Comparison of ENCODE assay signal across 8 cellular contexts in the genomic region with DNA sequence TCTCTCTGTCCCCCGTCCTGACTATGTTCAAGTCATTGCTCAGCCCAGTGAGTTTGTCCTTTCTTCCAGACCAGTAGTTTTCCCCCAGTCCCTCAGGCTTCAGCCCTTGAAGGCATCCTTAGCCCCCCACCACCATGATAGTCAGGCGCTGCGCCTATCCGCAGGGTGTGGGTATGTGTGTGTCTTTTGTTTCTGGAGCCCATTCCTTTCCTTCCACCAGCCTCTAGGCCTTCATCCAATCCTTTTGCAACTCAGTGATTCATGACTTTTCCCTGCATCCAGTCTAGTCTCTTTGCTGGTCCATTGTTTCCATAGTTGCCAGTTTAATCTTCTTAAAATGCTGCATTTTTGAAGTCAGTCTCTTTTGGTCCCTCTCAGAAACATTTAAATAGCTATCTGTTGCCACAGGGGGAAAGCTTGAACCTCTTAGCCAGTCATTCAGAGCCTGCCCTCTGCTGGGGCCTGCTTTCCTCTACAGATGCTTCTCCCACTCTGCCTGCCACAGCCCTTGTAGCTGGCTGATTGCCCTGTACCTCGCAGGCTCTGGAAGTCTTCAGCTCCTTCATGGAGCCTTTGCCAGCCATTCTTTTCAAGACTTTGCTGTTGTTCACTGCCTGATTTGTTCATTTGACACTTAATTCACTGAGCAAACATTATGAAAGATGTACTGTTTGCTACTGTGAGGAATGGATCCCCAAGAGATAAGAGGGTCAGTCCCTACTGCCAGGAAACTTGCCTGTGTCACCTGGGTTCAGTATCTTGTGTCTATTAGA. TPM values are rescaled to one million over a fixed set of nuclear protein-coding genes. Genes with fewer than 3 reads are reported as not detected.
DNase-seq lines count a peak whose midpoint lies in the region; ATAC-seq and FAIRE-seq lines count a peak whose summit lies in the region.

No MANE protein-coding gene starts in this region.

- H3K27ac ChIP-seq in layer of hippocampus (ENCODE audit: low read depth, low read length), result peak overlapping the region; percentile 27

- DNase-seq in NCI-H2171 (lab: John Stamatoyannopoulos, UW) (peak; percentile 45), cerebellum (ENCODE audit: low spot score) (peak; percentile 53)
- peak; percentile 63 to 64 for DNase-seq in stimulated activated CD4-positive, alpha-beta T cell treated with anti-CD3 and anti-CD28 coated beads, Interleukin-2, amount 100 ng/mL, for 24 hours

- H3K27me3 ChIP-seq in layer of hippocampus (ENCODE audit: control insufficient read depth, insufficient read depth, low read length), result no peaks in the 10 kb centered on the region

- ATAC-seq in GM18499 (IDR thresholded peaks at IDR 0.05; ENCODE audit: insufficient read depth, unreplicated experiment), result peak; percentile 74
- peak; percentile 84 for ATAC-seq in HG02981 (IDR thresholded peaks at IDR 0.05; ENCODE audit: unreplicated experiment)
- ATAC-seq in activated CD4-positive, CD25-positive, alpha-beta regulatory T cell treated with anti-CD3 and anti-CD28 coated beads, Interleukin-2, amount 50 U/mL, for 24 hours, result peak; percentile 68 to 89

- peak; percentile 48 for FAIRE-seq in A204.1 (lab: Jason Lieb, UNC)

RNA-seq across cellular contexts. Expression of a gene that starts 55.9 kb away (rescaled TPM):
- 6.4 TPM for total RNA-seq in cerebellum

RNA-seq across cellular contexts. Expression of a gene that starts 57.3 kb away (rescaled TPM):
- total RNA-seq in cerebellum, result 19.2 TPM

Comparison
In these comparisons a context has a peak if more than half of its experiments do, and no peak if none do; other contexts are left out.
1. Peak in every context shown above with its lines: DNase-seq, ATAC-seq and H3K27ac ChIP-seq.